Comparison of ENCODE assay signal across 2 cellular contexts in genomic region chr10:75801121-75801520, GRCh38.
TF ChIP-seq lines count a peak whose summit lies in the region.

No MANE protein-coding gene starts in this region.

TF ChIP-seq in WTC11, 78 proteins besides CTCF, POLR2A, EP300 and RAD21:
- TF ChIP-seq, protein P1, sequence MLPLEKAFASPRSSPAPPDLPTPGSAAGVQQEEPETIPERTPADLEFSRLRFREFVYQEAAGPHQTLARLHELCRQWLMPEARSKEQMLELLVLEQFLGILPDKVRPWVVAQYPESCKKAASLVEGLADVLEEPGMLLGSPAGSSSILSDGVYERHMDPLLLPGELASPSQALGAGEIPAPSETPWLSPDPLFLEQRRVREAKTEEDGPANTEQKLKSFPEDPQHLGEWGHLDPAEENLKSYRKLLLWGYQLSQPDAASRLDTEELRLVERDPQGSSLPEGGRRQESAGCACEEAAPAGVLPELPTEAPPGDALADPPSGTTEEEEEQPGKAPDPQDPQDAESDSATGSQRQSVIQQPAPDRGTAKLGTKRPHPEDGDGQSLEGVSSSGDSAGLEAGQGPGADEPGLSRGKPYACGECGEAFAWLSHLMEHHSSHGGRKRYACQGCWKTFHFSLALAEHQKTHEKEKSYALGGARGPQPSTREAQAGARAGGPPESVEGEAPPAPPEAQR (CRISPR knock-in tag; IDR thresholded peaks at IDR 0.05), result no peak
- TF ChIP-seq RELA (CRISPR knock-in tag; IDR thresholded peaks at IDR 0.05; ENCODE audit: borderline replicate concordance), result no peak
- TF ChIP-seq, protein P2, sequence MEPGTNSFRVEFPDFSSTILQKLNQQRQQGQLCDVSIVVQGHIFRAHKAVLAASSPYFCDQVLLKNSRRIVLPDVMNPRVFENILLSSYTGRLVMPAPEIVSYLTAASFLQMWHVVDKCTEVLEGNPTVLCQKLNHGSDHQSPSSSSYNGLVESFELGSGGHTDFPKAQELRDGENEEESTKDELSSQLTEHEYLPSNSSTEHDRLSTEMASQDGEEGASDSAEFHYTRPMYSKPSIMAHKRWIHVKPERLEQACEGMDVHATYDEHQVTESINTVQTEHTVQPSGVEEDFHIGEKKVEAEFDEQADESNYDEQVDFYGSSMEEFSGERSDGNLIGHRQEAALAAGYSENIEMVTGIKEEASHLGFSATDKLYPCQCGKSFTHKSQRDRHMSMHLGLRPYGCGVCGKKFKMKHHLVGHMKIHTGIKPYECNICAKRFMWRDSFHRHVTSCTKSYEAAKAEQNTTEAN (CRISPR knock-in tag; IDR thresholded peaks at IDR 0.05), result no peak
- TF ChIP-seq NFE2L1 (CRISPR knock-in tag; IDR thresholded peaks at IDR 0.05), result no peak
- no peak for TF ChIP-seq E2F4 (CRISPR knock-in tag; IDR thresholded peaks at IDR 0.05; ENCODE audit: borderline replicate concordance, low read depth)
- no peak for TF ChIP-seq NR3C1 (CRISPR knock-in tag; conservative IDR thresholded peaks at IDR 0.05; ENCODE audit: low read depth)
- TF ChIP-seq, protein P3, sequence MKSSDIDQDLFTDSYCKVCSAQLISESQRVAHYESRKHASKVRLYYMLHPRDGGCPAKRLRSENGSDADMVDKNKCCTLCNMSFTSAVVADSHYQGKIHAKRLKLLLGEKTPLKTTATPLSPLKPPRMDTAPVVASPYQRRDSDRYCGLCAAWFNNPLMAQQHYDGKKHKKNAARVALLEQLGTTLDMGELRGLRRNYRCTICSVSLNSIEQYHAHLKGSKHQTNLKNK (CRISPR knock-in tag; IDR thresholded peaks at IDR 0.05), result no peak
- no peak for TF ChIP-seq NR2C2 (CRISPR knock-in tag; IDR thresholded peaks at IDR 0.05)
- TF ChIP-seq TP53 (CRISPR knock-in tag; IDR thresholded peaks at IDR 0.05), result no peak
- TF ChIP-seq, protein P4, sequence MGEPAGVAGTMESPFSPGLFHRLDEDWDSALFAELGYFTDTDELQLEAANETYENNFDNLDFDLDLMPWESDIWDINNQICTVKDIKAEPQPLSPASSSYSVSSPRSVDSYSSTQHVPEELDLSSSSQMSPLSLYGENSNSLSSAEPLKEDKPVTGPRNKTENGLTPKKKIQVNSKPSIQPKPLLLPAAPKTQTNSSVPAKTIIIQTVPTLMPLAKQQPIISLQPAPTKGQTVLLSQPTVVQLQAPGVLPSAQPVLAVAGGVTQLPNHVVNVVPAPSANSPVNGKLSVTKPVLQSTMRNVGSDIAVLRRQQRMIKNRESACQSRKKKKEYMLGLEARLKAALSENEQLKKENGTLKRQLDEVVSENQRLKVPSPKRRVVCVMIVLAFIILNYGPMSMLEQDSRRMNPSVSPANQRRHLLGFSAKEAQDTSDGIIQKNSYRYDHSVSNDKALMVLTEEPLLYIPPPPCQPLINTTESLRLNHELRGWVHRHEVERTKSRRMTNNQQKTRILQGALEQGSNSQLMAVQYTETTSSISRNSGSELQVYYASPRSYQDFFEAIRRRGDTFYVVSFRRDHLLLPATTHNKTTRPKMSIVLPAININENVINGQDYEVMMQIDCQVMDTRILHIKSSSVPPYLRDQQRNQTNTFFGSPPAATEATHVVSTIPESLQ (CRISPR knock-in tag; IDR thresholded peaks at IDR 0.05), result no peak
- TF ChIP-seq, protein P5, sequence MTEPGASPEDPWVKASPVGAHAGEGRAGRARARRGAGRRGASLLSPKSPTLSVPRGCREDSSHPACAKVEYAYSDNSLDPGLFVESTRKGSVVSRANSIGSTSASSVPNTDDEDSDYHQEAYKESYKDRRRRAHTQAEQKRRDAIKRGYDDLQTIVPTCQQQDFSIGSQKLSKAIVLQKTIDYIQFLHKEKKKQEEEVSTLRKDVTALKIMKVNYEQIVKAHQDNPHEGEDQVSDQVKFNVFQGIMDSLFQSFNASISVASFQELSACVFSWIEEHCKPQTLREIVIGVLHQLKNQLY (CRISPR knock-in tag; IDR thresholded peaks at IDR 0.05), result no peak
- no peak for TF ChIP-seq SMAD3 (CRISPR knock-in tag; IDR thresholded peaks at IDR 0.05; ENCODE audit: borderline replicate concordance)
- no peak for TF ChIP-seq ZNF232 (CRISPR knock-in tag; IDR thresholded peaks at IDR 0.05)
- no peak for TF ChIP-seq HMGXB4 (CRISPR knock-in tag; IDR thresholded peaks at IDR 0.05)
- TF ChIP-seq ETV6 (CRISPR knock-in tag; IDR thresholded peaks at IDR 0.05), result no peak
- TF ChIP-seq ZNF416 (CRISPR knock-in tag; IDR thresholded peaks at IDR 0.05), result no peak
- TF ChIP-seq CREM (CRISPR knock-in tag; IDR thresholded peaks at IDR 0.05), result no peak

TF ChIP-seq in HepG2, 621 proteins besides CTCF, POLR2A, EP300 and RAD21 (continued from another document):
- TF ChIP-seq ZNF878 (CRISPR knock-in tag; IDR thresholded peaks at IDR 0.05) (no peak), SMC3 (IDR thresholded peaks at IDR 0.05; ENCODE audit: low read length) (no peak), ZNF563 (CRISPR knock-in tag; IDR thresholded peaks at IDR 0.05) (no peak), GLI4 (CRISPR knock-in tag; IDR thresholded peaks at IDR 0.05; ENCODE audit: borderline replicate concordance) (no peak), EZH2 (conservative IDR thresholded peaks at IDR 0.05; ENCODE audit: low read depth, low read length) (no peak), SMAD1 (CRISPR knock-in tag; IDR thresholded peaks at IDR 0.05; ENCODE audit: borderline replicate concordance, low read depth) (no peak), SRY (CRISPR knock-in tag; IDR thresholded peaks at IDR 0.05) (no peak), ARNT (IDR thresholded peaks at IDR 0.05) (no peak)
